ENCODE assay signal across 9 cellular contexts in the genomic region with DNA sequence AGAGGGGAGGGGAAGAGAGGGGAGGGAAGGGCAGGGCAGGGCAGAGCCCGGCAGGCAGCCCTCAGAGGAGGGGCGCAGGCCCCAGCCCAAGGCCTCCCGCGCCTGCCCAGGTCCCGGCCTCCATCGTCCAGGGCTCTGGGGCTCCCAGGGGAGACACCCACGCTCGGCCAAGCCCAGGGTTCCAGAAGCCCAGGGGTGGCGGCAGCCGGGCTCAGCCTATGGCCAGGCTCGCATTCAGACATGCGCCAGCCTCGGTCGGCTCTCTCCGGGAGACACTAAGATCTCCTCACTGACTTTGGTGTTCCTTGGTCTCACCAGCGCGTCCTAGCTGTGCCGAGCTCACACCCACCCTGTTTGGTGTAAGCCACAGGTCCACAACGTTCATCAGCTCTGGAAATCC. TPM values are rescaled to one million over a fixed set of nuclear protein-coding genes. Genes with fewer than 3 reads are reported as not detected.
DNase-seq lines count a peak whose midpoint lies in the region; TF ChIP-seq lines count a peak whose summit lies in the region.
"Had no signal": no experiment of that assay in that cellular context is flagged by ENCODE, and none has a peak within 500 bp of the region (broad histone marks: within the 10 kb centered on the region; RNA-seq: fewer than 3 reads in every experiment).

No MANE protein-coding gene starts in this region.

- TF ChIP-seq EP300 in esophagus muscularis mucosa (IDR thresholded peaks at IDR 0.05): no peak
- no peak for TF ChIP-seq EP300 in sigmoid colon (IDR thresholded peaks at IDR 0.05)

- H3K9me3 ChIP-seq in esophagus muscularis mucosa (no peaks in the 10 kb centered on the region), sigmoid colon (no peaks in the 10 kb centered on the region), Peyer's patch (no peaks in the 10 kb centered on the region)

- H3K4me3 ChIP-seq in esophagus muscularis mucosa (no peak overlapping the region), sigmoid colon (no peak overlapping the region), Peyer's patch (no peak overlapping the region)

- H3K27me3 ChIP-seq in esophagus muscularis mucosa (no peaks in the 10 kb centered on the region), sigmoid colon (no peaks in the 10 kb centered on the region), Peyer's patch (no peaks in the 10 kb centered on the region)

- 75% methylated on average over 16 of the region's 19 CpGs for WGBS in esophagus muscularis mucosa
- 56 to 82% methylated on average over 19 of the region's 19 CpGs for WGBS in sigmoid colon, 2 donors

- intact Hi-C loops in esophagus muscularis mucosa (cut with DNase I): no loop called here
- intact Hi-C loops in sigmoid colon (cut with DNase I): no loop called here

- peaks cover 51 to 76% (median 65%) of the 10 kb centered on the region in 4 donors for H3K4me1 ChIP-seq in esophagus muscularis mucosa
- H3K4me1 ChIP-seq in sigmoid colon: peaks cover 0 to 55% (median 53%) of the 10 kb centered on the region in 4 donors
- H3K4me1 ChIP-seq in Peyer's patch: peaks cover 0 to 36% (median 5%) of the 10 kb centered on the region in 4 donors

- H3K36me3 ChIP-seq in esophagus muscularis mucosa (no peaks in the 10 kb centered on the region), sigmoid colon (no peaks in the 10 kb centered on the region), Peyer's patch (no peaks in the 10 kb centered on the region)

- peak; percentile 16 for DNase-seq in activated T-cell treated with anti-CD3 and anti-CD28 coated beads, Interleukin-2, amount 50 U/mL, for 1 hour
- DNase-seq in activated T-cell treated with anti-CD3 and anti-CD28 coated beads, Interleukin-2, amount 50 U/mL, for 48 hours: no peak
- DNase-seq in esophagus muscularis mucosa (ENCODE audit: extremely low spot score) (no peak), sigmoid colon (no peak), Peyer's patch (no peak), NCI-H526 treated with DMSO at 0.1 percent for 48 hours (lab: John Stamatoyannopoulos, UW) (no peak)
- DNase-seq: activated T-cell treated with anti-CD3 and anti-CD28 coated beads for 4 hours had no signal

- no peak for TF ChIP-seq POLR2A in esophagus muscularis mucosa (IDR thresholded peaks at IDR 0.05; ENCODE audit: low read depth)
- no peak for TF ChIP-seq POLR2A in sigmoid colon (IDR thresholded peaks at IDR 0.05)
- no peak for TF ChIP-seq POLR2A in Peyer's patch (IDR thresholded peaks at IDR 0.05)

- peak overlapping the region; percentile 96 to 98 (median 97) for H3K27ac ChIP-seq in esophagus muscularis mucosa (replicated peaks in 1 of 4)
- peak overlapping the region; percentile 93 to 99 (median 96) for H3K27ac ChIP-seq in sigmoid colon
- peak overlapping the region in 1 of 4 donors; percentile 91 for H3K27ac ChIP-seq in Peyer's patch

- TF ChIP-seq CTCF in esophagus muscularis mucosa (IDR thresholded peaks at IDR 0.05) (no peak), sigmoid colon (IDR thresholded peaks at IDR 0.05) (no peak), Peyer's patch (IDR thresholded peaks at IDR 0.05) (no peak)

RNA-seq across cellular contexts. Expression of a gene that starts 7.1 kb away (rescaled TPM):
- 10 to 100 TPM in 2 of 4 donors, 1 to 10 TPM in 2; 8.1 to 19.2 (median 9.8) TPM for total RNA-seq in esophagus muscularis mucosa
- 10 to 100 TPM; 10.0 to 23.0 (median 15.8) TPM for total RNA-seq in sigmoid colon
- polyA plus RNA-seq in sigmoid colon: 1 to 10 TPM in 2 of 3 donors, under 1 TPM in 1; 0.69 to 5.4 (median 3.8) TPM
- total RNA-seq in Peyer's patch: 10 to 100 TPM in 1 of 4 donors, 1 to 10 TPM in 2, under 1 TPM in 1; 0.54 to 11.6 (median 2.0) TPM
- total RNA-seq: A673 had no signal

RNA-seq across cellular contexts. Expression of a gene that starts 7.3 kb away (rescaled TPM):
- total RNA-seq in esophagus muscularis mucosa (100 to 1,000 TPM in 2 of 4 donors, 10 to 100 TPM in 2; 99.7 to 168 (median 116) TPM), sigmoid colon (100 to 1,000 TPM in 1 of 4 donors, 10 to 100 TPM in 3; 47.1 to 107 (median 71.1) TPM), Peyer's patch (10 to 100 TPM in 1 of 4 donors, 1 to 10 TPM in 3; 3.2 to 14.0 (median 6.7) TPM)
- 10 to 100 TPM in 1 of 3 donors, 1 to 10 TPM in 2; 2.4 to 44.2 (median 3.7) TPM for polyA plus RNA-seq in sigmoid colon

RNA-seq across cellular contexts. Expression of a gene that starts 21.1 kb away (rescaled TPM):
- total RNA-seq in esophagus muscularis mucosa: 100 to 1,000 TPM; 144 to 175 (median 155) TPM
- 100 to 1,000 TPM; 133 to 235 (median 206) TPM for total RNA-seq in sigmoid colon
- polyA plus RNA-seq in sigmoid colon: 100 to 1,000 TPM; 155 to 216 (median 171) TPM
- total RNA-seq in Peyer's patch: 10 to 100 TPM; 58.2 to 94.1 (median 78.2) TPM

RNA-seq across cellular contexts. Expression of a gene that starts 21.3 kb away (rescaled TPM):
- total RNA-seq in esophagus muscularis mucosa: 1 to 10 TPM in 1 of 4 donors, under 1 TPM in 3; 0.32 to 2.4 (median 0.58) TPM
- total RNA-seq in sigmoid colon: under 1 TPM; 0.16 to 0.55 (median 0.45) TPM
- 1 to 10 TPM in 1 of 3 donors, under 1 TPM in 1, not detected in 1; under 0.01 to 1.5 TPM for polyA plus RNA-seq in sigmoid colon
- under 1 TPM in 1 of 4 donors, not detected in 3; 0.27 TPM for total RNA-seq in Peyer's patch
- polyA plus RNA-seq: fibroblast of lung had no signal

RNA-seq across cellular contexts. Expression of a gene that starts 29.0 kb away (rescaled TPM):
- 100 to 1,000 TPM in 2 of 4 donors, 10 to 100 TPM in 2; 73.4 to 136 (median 108) TPM for total RNA-seq in esophagus muscularis mucosa
- total RNA-seq in sigmoid colon: 100 to 1,000 TPM; 139 to 375 (median 173) TPM
- polyA plus RNA-seq in sigmoid colon: 10 to 100 TPM; 15.0 to 99.6 (median 16.2) TPM
- total RNA-seq in Peyer's patch: 1,000 to 10,000 TPM in 1 of 4 donors, 100 to 1,000 TPM in 3; 216 to 1,008 (median 423) TPM
